Comparison of ENCODE assay signal across 18 cellular contexts in the genomic region with DNA sequence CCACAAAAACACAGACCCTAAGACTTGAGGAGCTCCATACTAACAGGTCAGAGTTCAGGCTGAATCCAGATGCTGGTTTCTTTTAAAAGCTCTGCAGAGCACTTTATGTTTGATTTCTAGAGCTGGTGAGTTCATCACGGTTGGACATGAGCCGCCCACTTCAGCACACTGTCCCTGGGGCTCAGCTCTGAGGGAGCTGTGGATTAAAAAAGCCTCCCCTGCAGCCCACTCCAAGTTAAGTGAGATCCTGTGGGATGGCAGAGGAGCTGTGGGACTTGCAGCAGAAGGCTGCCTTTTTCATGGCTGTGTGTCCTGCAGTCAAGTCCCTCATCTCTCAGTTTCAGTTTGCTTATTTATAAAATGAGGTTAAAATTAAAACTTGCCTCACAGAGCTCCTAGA.
"Had no signal": no experiment of that assay in that cellular context is flagged by ENCODE, and none has a peak within 500 bp of the region (broad histone marks: within the 10 kb centered on the region; RNA-seq: fewer than 3 reads in every experiment).

No MANE protein-coding gene starts in this region.

- H3K27me3 Mint-ChIP-seq: activated naive CD8-positive, alpha-beta T cell treated with anti-CD3 and anti-CD28 coated beads for 36 hours had no signal

- ATAC-seq: lower lobe of right lung had no signal

- H3K27ac ChIP-seq: brain microvascular endothelial cell, lower lobe of right lung, neural progenitor cell, parathyroid adenoma had no signal

- DNase-seq: activated CD4-positive, alpha-beta T cell treated with anti-CD3 and anti-CD28 coated beads, Interleukin-2, amount 50 U/mL, for 1 hour; activated CD8-positive, alpha-beta memory T cell treated with anti-CD3 and anti-CD28 coated beads for 24 hours; activated naive CD8-positive, alpha-beta T cell treated with anti-CD3 and anti-CD28 coated beads for 36 hours; brain microvascular endothelial cell; cortex of kidney; effector CD4-positive, alpha-beta T cell; foreskin melanocyte; head of caudate nucleus; immature natural killer cell; lower lobe of right lung; retina; small intestine; stimulated activated CD4-positive, alpha-beta T cell treated with anti-CD3 and anti-CD28 coated beads, Interleukin-4, amount 100 ng/mL, for 24 hours; stimulated activated naive CD4-positive, alpha-beta T cell treated with Interleukin-2 at 50 U/mL for 16 hours; substantia nigra; upper lobe of left lung had no signal

- H3K9ac ChIP-seq: neural progenitor cell, parathyroid adenoma had no signal

- H3K36me3 ChIP-seq: brain microvascular endothelial cell, neural progenitor cell had no signal

- H3K27ac Mint-ChIP-seq: activated naive CD8-positive, alpha-beta T cell treated with anti-CD3 and anti-CD28 coated beads for 36 hours; neural progenitor cell had no signal

- H3K9me3 Mint-ChIP-seq: activated naive CD8-positive, alpha-beta T cell treated with anti-CD3 and anti-CD28 coated beads for 36 hours; immature natural killer cell; neural progenitor cell had no signal

- H3K9me3 ChIP-seq: lower lobe of right lung, upper lobe of left lung had no signal

- H3K4me3 Mint-ChIP-seq: activated naive CD8-positive, alpha-beta T cell treated with anti-CD3 and anti-CD28 coated beads for 36 hours; immature natural killer cell; neural progenitor cell had no signal

- H3K27me3 ChIP-seq: brain microvascular endothelial cell, neural progenitor cell, upper lobe of left lung had no signal

- H3K4me3 ChIP-seq: lower lobe of right lung, neural progenitor cell, upper lobe of left lung had no signal
